ENCODE assay signal across 1 cellular context in genomic region chr12:122005252-122005651, GRCh38.
TF ChIP-seq lines count a peak whose summit lies in the region.

No MANE protein-coding gene starts in this region.

TF ChIP-seq in IMR-90, 13 proteins besides CTCF, POLR2A, EP300 and RAD21:
- no peak for TF ChIP-seq MAFK (IDR thresholded peaks at IDR 0.05; ENCODE audit: low read depth, low read length)
